Comparison of ENCODE assay signal across 9 cellular contexts in the genomic region with DNA sequence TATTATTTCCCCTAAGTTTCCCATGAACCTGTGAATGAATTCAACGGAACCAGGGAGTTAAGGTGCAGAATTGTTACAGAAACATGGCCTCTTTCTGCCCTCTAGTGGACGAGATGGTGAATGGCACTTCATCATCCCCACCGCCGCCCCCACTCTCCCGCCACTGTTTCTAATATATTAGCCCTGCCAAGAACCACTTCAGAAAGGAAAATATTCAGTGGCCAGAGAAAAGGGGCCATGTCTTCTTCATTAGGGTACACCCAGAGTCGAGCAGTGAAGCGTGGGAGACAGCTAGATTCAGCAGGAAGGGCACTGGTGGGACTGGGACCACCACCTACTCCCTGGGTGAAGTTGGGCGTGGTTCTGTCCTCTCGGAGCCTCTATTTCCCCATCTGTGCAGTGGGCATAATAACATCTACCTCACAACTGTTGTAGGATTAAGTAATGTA. TPM values are rescaled to one million over a fixed set of nuclear protein-coding genes. Genes with fewer than 3 reads are reported as not detected.
DNase-seq lines count a peak whose midpoint lies in the region; ATAC-seq and TF ChIP-seq lines count a peak whose summit lies in the region.
"Had no signal": no experiment of that assay in that cellular context is flagged by ENCODE, and none has a peak within 500 bp of the region (broad histone marks: within the 10 kb centered on the region; RNA-seq: fewer than 3 reads in every experiment).

No MANE protein-coding gene starts in this region.

- TF ChIP-seq CTCF in MCF 10A (IDR thresholded peaks at IDR 0.05; ENCODE audit: unreplicated experiment), result peak; percentile 84

- H3K27ac Mint-ChIP-seq in MCF 10A (ENCODE audit: low read depth, unreplicated experiment), result no peak overlapping the region

- DNase-seq in DMS79 treated with DMSO at 0.1 percent for 48 hours (lab: John Stamatoyannopoulos, UW) (peak; percentile 65), HuH-7 (ENCODE audit: low spot score) (peak; percentile 65), SHP77 treated with DMSO at 0.1 percent for 48 hours (lab: John Stamatoyannopoulos, UW) (peak; percentile 48), MCF 10A (ENCODE audit: unreplicated experiment) (peak; percentile 52), kidney tubule cell (ENCODE audit: low spot score) (peak; percentile 48)
- peak in 2 of 3 experiments; percentile 29 to 37 for DNase-seq in stimulated activated CD4-positive, alpha-beta T cell treated with anti-CD3 and anti-CD28 coated beads, TNF-alpha, amount 100 ng/mL, for 24 hours (ENCODE audit: low read depth in 3 of 3)
- no peak for DNase-seq in effector CD4-positive, alpha-beta T cell

- peaks cover 6% of the 10 kb centered on the region for H3K4me1 Mint-ChIP-seq in MCF 10A (ENCODE audit: insufficient read depth, unreplicated experiment)

- BruUV-seq in MCF 10A (replicated peaks; lab: Mats Ljungman, UMichigan), result no TSS peak

- no peak overlapping the region for H3K4me3 Mint-ChIP-seq in MCF 10A (ENCODE audit: unreplicated experiment)

- H3K36me3 Mint-ChIP-seq in MCF 10A (ENCODE audit: insufficient read depth, unreplicated experiment), result no peaks in the 10 kb centered on the region

- peaks cover 19% of the 10 kb centered on the region for H3K27me3 Mint-ChIP-seq in MCF 10A (ENCODE audit: insufficient read depth, unreplicated experiment)

- H3K9me3 Mint-ChIP-seq in MCF 10A (ENCODE audit: unreplicated experiment), result no peaks in the 10 kb centered on the region

- no peak for ATAC-seq in HG02610 (IDR thresholded peaks at IDR 0.05; ENCODE audit: unreplicated experiment)

- intact Hi-C loops in MCF 10A (cut with micrococcal nuclease), result loop anchor here (1.0 to 5.0 kb wide), 4 partner anchors 39 to 405 kb away; no protein-coding TSS in a partner anchor

- POLR2A ChIA-PET in MCF 10A (lab: Yijun Ruan, JAX), result interaction anchor here (0.7 to 0.9 kb wide), 2 partner anchors 224 to 321 kb away, joined by 3 to 4 read pairs; no protein-coding TSS in a partner anchor

- CTCF ChIA-PET in MCF 10A (lab: Yijun Ruan, JAX), result interaction anchor here (0.7 to 9.1 kb wide), 19 partner anchors 8 to 695 kb away, joined by 3 to 121 read pairs (median 4); no protein-coding TSS in a partner anchor

RNA-seq across cellular contexts. Expression of a gene that starts 46.4 kb away (rescaled TPM):
- total RNA-seq in MCF 10A (2022), result not detected in 2 replicates
- total RNA-seq: T-helper 1 cell treated with Interleukin-12 subunit alpha and Interleukin-12 subunit beta and Interleukin-4 antibody, amounts not matched to agents 30 ng/mL and 1 ng/mL, for 36 hours had no signal
